21 cellular contexts compared by ENCODE assay signal in the genomic region with DNA sequence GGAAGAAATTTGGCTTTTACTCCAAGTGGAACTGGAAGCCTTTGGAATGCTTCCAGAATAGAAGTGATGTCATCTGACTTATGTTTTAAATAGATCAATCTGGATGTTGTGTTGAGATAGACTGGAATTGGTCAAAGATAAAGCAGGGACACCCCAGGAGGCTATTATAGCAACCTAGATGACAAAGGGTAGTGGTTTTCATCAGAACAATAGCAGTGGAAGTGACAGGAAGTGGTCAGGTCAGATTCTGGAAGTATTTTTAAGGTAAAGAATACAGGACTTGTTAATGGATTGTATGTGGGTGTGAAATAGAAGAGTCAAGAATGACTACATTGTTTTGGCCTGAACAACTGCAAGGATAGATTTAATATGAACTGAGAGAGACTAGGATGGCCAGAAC.
DNase-seq lines count a peak whose midpoint lies in the region; ATAC-seq and TF ChIP-seq lines count a peak whose summit lies in the region.
"Had no signal": no experiment of that assay in that cellular context is flagged by ENCODE, and none has a peak within 500 bp of the region (broad histone marks: within the 10 kb centered on the region; RNA-seq: fewer than 3 reads in every experiment).

No MANE protein-coding gene starts in this region.

- H3K9me3 Mint-ChIP-seq in naive thymus-derived CD4-positive, alpha-beta T cell, result peaks cover 0 to 10% (median 0%) of the 10 kb centered on the region in 11 donors

- BruUV-seq in A673 (replicated peaks; lab: Mats Ljungman, UMichigan), result no TSS peak

- no peak overlapping the region for H3K4me3 ChIP-seq in A673 (ENCODE audit: low read depth, low read length, poor library complexity, severe bottlenecking)
- H3K4me3 ChIP-seq in naive thymus-derived CD4-positive, alpha-beta T cell (ENCODE audit: low read length), result no peak overlapping the region
- H3K4me3 ChIP-seq: BLaER1 treated with 17β-estradiol and CSF1 and Interleukin-3, amounts not matched to agents 10 nM and 100 nM; Peyer's patch had no signal

- H3K4me1 Mint-ChIP-seq in naive thymus-derived CD4-positive, alpha-beta T cell, result no peaks in the 10 kb centered on the region
- H3K4me1 Mint-ChIP-seq: CD4-positive, alpha-beta memory T cell had no signal

- intact Hi-C loops in A673 (cut with micrococcal nuclease; ENCODE audit: unreplicated experiment), result no loop called here
- intact Hi-C loops in naive thymus-derived CD4-positive, alpha-beta T cell (cut with micrococcal nuclease), result no loop called here

- H3K36me3 ChIP-seq in A673 (ENCODE audit: insufficient read depth, low read length, poor library complexity, severe bottlenecking), result no peaks in the 10 kb centered on the region
- no peaks in the 10 kb centered on the region for H3K36me3 ChIP-seq in naive thymus-derived CD4-positive, alpha-beta T cell (ENCODE audit: control insufficient read depth in 2 of 3, insufficient read depth in 3 of 3, low read length in 3 of 3)
- H3K36me3 ChIP-seq: BLaER1 treated with 17β-estradiol and CSF1 and Interleukin-3, amounts not matched to agents 10 nM and 100 nM; Peyer's patch had no signal

- H3K27ac Mint-ChIP-seq in naive thymus-derived CD4-positive, alpha-beta T cell, result no peak overlapping the region
- H3K27ac Mint-ChIP-seq: CD4-positive, alpha-beta memory T cell had no signal

- TF ChIP-seq CTCF in A673 (conservative IDR thresholded peaks at IDR 0.05; ENCODE audit: low read depth, low read length), result no peak

- H3K9me3 ChIP-seq in A673 (ENCODE audit: low read depth, low read length, poor library complexity, severe bottlenecking), result no peaks in the 10 kb centered on the region
- no peaks in the 10 kb centered on the region for H3K9me3 ChIP-seq in naive thymus-derived CD4-positive, alpha-beta T cell (ENCODE audit: control insufficient read depth in 2 of 3, low read length in 3 of 3)
- H3K9me3 ChIP-seq: BLaER1 treated with 17β-estradiol and CSF1 and Interleukin-3, amounts not matched to agents 10 nM and 100 nM; Caco-2; Peyer's patch had no signal

- H3K4me3 Mint-ChIP-seq in naive thymus-derived CD4-positive, alpha-beta T cell, result no peak overlapping the region
- H3K4me3 Mint-ChIP-seq: CD4-positive, alpha-beta memory T cell had no signal

- peak; percentile 31 for DNase-seq in DMS 273 (lab: John Stamatoyannopoulos, UW; ENCODE audit: unreplicated experiment)
- DNase-seq in DMS 273 treated with DMSO at 0.1 percent for 48 hours (lab: John Stamatoyannopoulos, UW), result no peak
- DNase-seq in A673 (ENCODE audit: low spot score), result peak; percentile 53
- DNase-seq in OCI-M1 (lab: John Stamatoyannopoulos, UW), result peak; percentile 25
- DNase-seq in foreskin melanocyte, result peak; percentile 24
- DNase-seq in NCI-H2171 (lab: John Stamatoyannopoulos, UW), result no peak
- DNase-seq in naive thymus-derived CD4-positive, alpha-beta T cell, result no peak
- DNase-seq in NCI-H1092 treated with DMSO at 0.1 percent for 48 hours (lab: John Stamatoyannopoulos, UW), result no peak
- DNase-seq: Caco-2; CD4-positive, alpha-beta memory T cell; DMS153; GOT3; Kasumi-1; NCI-H1694 treated with DMSO at 0.1 percent for 48 hours; NCI-H2107; NCI-H226; NCI-H524 treated with DMSO at 0.1 percent for 48 hours; Peyer's patch had no signal

- ATAC-seq in naive thymus-derived CD4-positive, alpha-beta T cell, result no peak
- ATAC-seq: HCT116 had no signal

- POLR2A ChIA-PET in A673 (lab: Charles Lee; ENCODE audit: low non-redundant PET), result no interaction called here
- POLR2A ChIA-PET in naive thymus-derived CD4-positive, alpha-beta T cell (lab: Charles Lee), result no interaction called here

- H3K36me3 Mint-ChIP-seq in naive thymus-derived CD4-positive, alpha-beta T cell, result no peaks in the 10 kb centered on the region
- H3K36me3 Mint-ChIP-seq: CD4-positive, alpha-beta memory T cell had no signal

- H3K4me1 ChIP-seq in A673 (ENCODE audit: insufficient read depth, low read length, poor library complexity, severe bottlenecking), result peaks cover 8% of the 10 kb centered on the region
- no peaks in the 10 kb centered on the region for H3K4me1 ChIP-seq in naive thymus-derived CD4-positive, alpha-beta T cell (ENCODE audit: control insufficient read depth in 2 of 2, insufficient read depth in 2 of 2, low read length in 2 of 2)
- H3K4me1 ChIP-seq: BLaER1 treated with 17β-estradiol and CSF1 and Interleukin-3, amounts not matched to agents 10 nM and 100 nM; Caco-2; Peyer's patch had no signal

- CTCF ChIA-PET in A673 (lab: Charles Lee), result no interaction called here
- CTCF ChIA-PET in naive thymus-derived CD4-positive, alpha-beta T cell (lab: Charles Lee), result no interaction called here

- H3K27me3 ChIP-seq in A673 (replicated peaks; ENCODE audit: insufficient read depth, low read depth, low read length, poor library complexity), result no peaks in the 10 kb centered on the region
- no peaks in the 10 kb centered on the region for H3K27me3 ChIP-seq in naive thymus-derived CD4-positive, alpha-beta T cell (ENCODE audit: control insufficient read depth in 2 of 2, insufficient read depth in 2 of 2, low read length in 2 of 2)
- H3K27me3 ChIP-seq: BLaER1 treated with 17β-estradiol and CSF1 and Interleukin-3, amounts not matched to agents 10 nM and 100 nM; Peyer's patch had no signal

- H3K27me3 Mint-ChIP-seq in naive thymus-derived CD4-positive, alpha-beta T cell, result no peaks in the 10 kb centered on the region
- H3K27me3 Mint-ChIP-seq: CD4-positive, alpha-beta memory T cell had no signal

- H3K27ac ChIP-seq in A673 (ENCODE audit: low read depth, low read length, poor library complexity, severe bottlenecking), result no peak overlapping the region
- H3K27ac ChIP-seq in naive thymus-derived CD4-positive, alpha-beta T cell (ENCODE audit: low read depth, low read length), result no peak overlapping the region
- H3K27ac ChIP-seq: 22Rv1; BLaER1 treated with 17β-estradiol and CSF1 and Interleukin-3, amounts not matched to agents 10 nM and 100 nM; Peyer's patch had no signal

Comparison
In these comparisons a context has a peak if more than half of its experiments do, and no peak if none do; other contexts are left out.
1. DNase-seq: peak in DMS 273 (single experiment), A673 (single experiment), OCI-M1 (single experiment) and foreskin melanocyte (single experiment); none in DMS 273 treated with DMSO at 0.1 percent for 48 hours (single experiment), NCI-H2171 (single experiment), naive thymus-derived CD4-positive, alpha-beta T cell (0 of 9) and NCI-H1092 treated with DMSO at 0.1 percent for 48 hours (single experiment).